In the genomic region with DNA sequence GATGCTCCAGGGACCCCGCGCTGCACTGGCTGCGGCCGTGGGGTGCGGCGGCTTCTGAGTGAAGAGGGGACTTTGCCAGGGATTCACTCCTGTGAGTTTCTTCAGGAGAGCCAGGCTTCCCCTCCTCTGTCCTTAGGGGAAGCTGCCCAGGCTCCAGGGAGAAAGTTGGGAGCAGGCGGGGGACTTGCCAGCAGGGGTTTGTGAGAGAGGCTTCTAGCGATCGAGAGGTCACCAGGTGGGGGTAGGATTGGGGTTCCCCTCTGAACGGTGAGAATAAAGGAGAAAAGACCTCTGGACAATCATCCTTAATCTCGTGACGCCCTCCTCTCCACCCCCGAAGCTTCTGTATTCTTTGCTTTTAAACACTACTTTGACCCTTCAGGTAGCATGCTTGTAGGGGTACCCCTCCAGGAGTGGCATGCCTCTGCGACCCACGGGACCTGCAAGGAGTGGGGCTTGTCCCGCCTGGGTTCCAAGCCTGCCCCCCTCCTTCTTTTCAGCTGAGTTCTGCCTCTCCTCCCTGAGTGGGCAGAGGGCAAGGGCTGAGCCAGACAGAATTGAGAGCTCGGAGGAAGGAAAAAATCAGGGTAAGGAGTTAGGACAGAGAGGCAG, we compare ENCODE assay signal across 10 cellular contexts. TPM values are rescaled to one million over a fixed set of nuclear protein-coding genes. Genes with fewer than 3 reads are reported as not detected.
A peak's percentile ranks its signal among the peaks of the same experiment; 100 is the strongest.
DNase-seq lines count a peak whose midpoint lies in the region; ATAC-seq and TF ChIP-seq lines count a peak whose summit lies in the region.
"Had no signal": no experiment of that assay in that cellular context is flagged by ENCODE, and none has a peak within 500 bp of the region (broad histone marks: within the 10 kb centered on the region; RNA-seq: fewer than 3 reads in every experiment).

No MANE protein-coding gene starts in this region.

- peaks cover 9% of the 10 kb centered on the region for H3K4me1 ChIP-seq in effector memory CD4-positive, alpha-beta T cell (ENCODE audit: control insufficient read depth, insufficient read depth, low read length, poor library complexity, severe bottlenecking)
- H3K4me1 ChIP-seq in mucosa of descending colon (ENCODE audit: low read depth) = peaks cover 6% of the 10 kb centered on the region

- H3K4me3 Mint-ChIP-seq in natural killer cell = peak overlapping the region; percentile 31

- CTCF ChIA-PET in AG04449 (lab: Yijun Ruan, JAX) = interaction anchor here (0.8 kb wide), 1 partner anchor 65 kb away, joined by 4 read pairs; no protein-coding TSS in a partner anchor

- TF ChIP-seq CTCF in AG04449 (IDR thresholded peaks at IDR 0.05; ENCODE audit: insufficient read depth, low read length, missing control alignments) = no peak
- 0 out of 2 replicates have a peak, but pooled peaks have one; percentile 15 for TF ChIP-seq CTCF in LNCaP clone FGC (IDR thresholded peaks at IDR 0.05; ENCODE audit: control insufficient read depth, extremely low read depth, insufficient read depth)
- TF ChIP-seq CTCF in natural killer cell (IDR thresholded peaks at IDR 0.05) = no peak
- TF ChIP-seq CTCF in mucosa of descending colon (IDR thresholded peaks at IDR 0.05) = no peak

- H3K4me3 ChIP-seq in AG04449 (ENCODE audit: low read depth, low read length) (peak overlapping the region; percentile 38), LNCaP clone FGC (ENCODE audit: low read depth, low read length) (peak overlapping the region; percentile 41), mucosa of descending colon (no peak overlapping the region)
- peak overlapping the region; percentile 43 for H3K4me3 ChIP-seq in effector memory CD4-positive, alpha-beta T cell (ENCODE audit: insufficient read depth, low read depth, low read length, poor library complexity, severe bottlenecking)

- intact Hi-C loops in natural killer cell (cut with micrococcal nuclease) (no loop called here), mucosa of descending colon (cut with DNase I, micrococcal nuclease) (no loop called here)

- H3K27me3 ChIP-seq in effector memory CD4-positive, alpha-beta T cell (replicated peaks; ENCODE audit: control insufficient read depth, insufficient read depth, low read length, poor library complexity, severe bottlenecking) = peaks cover 27% of the 10 kb centered on the region

- POLR2A ChIA-PET in AG04449 (lab: Yijun Ruan, JAX) = no interaction called here

- no peaks in the 10 kb centered on the region for H3K9me3 Mint-ChIP-seq in natural killer cell

- H3K27ac ChIP-seq in effector memory CD4-positive, alpha-beta T cell (ENCODE audit: insufficient read depth, low read length, poor library complexity, severe bottlenecking) = no peak overlapping the region
- H3K27ac ChIP-seq: KMS-11 had no signal

- H3K4me1 Mint-ChIP-seq in natural killer cell = peaks cover 0 to 17% of the 10 kb centered on the region in 2 donors

- no peaks in the 10 kb centered on the region for H3K36me3 ChIP-seq in effector memory CD4-positive, alpha-beta T cell (ENCODE audit: control insufficient read depth, insufficient read depth, low read length)
- H3K36me3 ChIP-seq in mucosa of descending colon (ENCODE audit: low read depth) = no peaks in the 10 kb centered on the region

- no peaks in the 10 kb centered on the region for H3K9me3 ChIP-seq in effector memory CD4-positive, alpha-beta T cell (ENCODE audit: control insufficient read depth, low read length)
- no peaks in the 10 kb centered on the region for H3K9me3 ChIP-seq in mucosa of descending colon

- H3K27ac Mint-ChIP-seq in natural killer cell = no peak overlapping the region

- ATAC-seq in natural killer cell (peak in 1 of 3 donors; percentile 45), mucosa of descending colon (no peak)

- DNase-seq in AG04449 (ENCODE audit: low read depth, low spot score) (no peak), LNCaP clone FGC (ENCODE audit: low read depth) (no peak), natural killer cell (no peak), putamen (ENCODE audit: low spot score) (no peak), NCI-H1417 (lab: John Stamatoyannopoulos, UW) (no peak), NK-92 (lab: John Stamatoyannopoulos, UW; ENCODE audit: unreplicated experiment) (no peak), mucosa of descending colon (no peak)
- DNase-seq in effector memory CD4-positive, alpha-beta T cell = no peak

- no peaks in the 10 kb centered on the region for H3K36me3 Mint-ChIP-seq in natural killer cell

- peaks cover 53 to 74% of the 10 kb centered on the region in 2 donors for H3K27me3 Mint-ChIP-seq in natural killer cell (ENCODE audit: low read depth in 2 of 2)

RNA-seq across cellular contexts. Expression of a gene that starts 0.6 kb away (rescaled TPM):
- total RNA-seq in natural killer cell = not detected
- total RNA-seq in mucosa of descending colon = under 1 TPM in 2 of 3 donors, not detected in 1; 0.12 to 0.73 TPM
- total RNA-seq: pulmonary artery endothelial cell had no signal
